ENCODE assay signal across 7 cellular contexts in genomic region chr1:220253290-220253689, GRCh38. TPM values are rescaled to one million over a fixed set of nuclear protein-coding genes. Genes with fewer than 3 reads are reported as not detected.
DNase-seq lines count a peak whose midpoint lies in the region; ATAC-seq, FAIRE-seq and TF ChIP-seq lines count a peak whose summit lies in the region.
"Not testable (repeated sequence)": the region's sequence is repeated elsewhere in the genome, so short reads cannot be mapped to it uniquely, and the experiment has no call there.

No MANE protein-coding gene starts in this region.

- H3K4me1 ChIP-seq in mucosa of descending colon (ENCODE audit: low read depth) = not testable (repeated sequence)

- peaks cover 19% of the 10 kb centered on the region for H3K9me3 ChIP-seq in mucosa of descending colon

- not testable (repeated sequence) for H3K27ac Mint-ChIP-seq in effector memory CD8-positive, alpha-beta T cell

- not testable (repeated sequence) for DNase-seq in GM12891 (ENCODE audit: insufficient read length, low spot score); activated T-cell treated with anti-CD3 and anti-CD28 coated beads, Interleukin-2, amount 50 U/mL, for 4 hours; effector memory CD8-positive, alpha-beta T cell; left cardiac atrium; mucosa of descending colon; sciatic nerve (ENCODE audit: low spot score)

- not testable (repeated sequence) for TF ChIP-seq CTCF in mucosa of descending colon (IDR thresholded peaks at IDR 0.05)

- peaks cover 64% of the 10 kb centered on the region for H3K36me3 Mint-ChIP-seq in activated T-cell treated with anti-CD3 and anti-CD28 coated beads, Interleukin-2, amount 50 U/mL, for 4 hours (ENCODE audit: insufficient read depth)
- peaks cover 15% of the 10 kb centered on the region for H3K36me3 Mint-ChIP-seq in effector memory CD8-positive, alpha-beta T cell (ENCODE audit: insufficient read depth)

- not testable (repeated sequence) for H3K4me3 Mint-ChIP-seq in activated T-cell treated with anti-CD3 and anti-CD28 coated beads, Interleukin-2, amount 50 U/mL, for 4 hours; effector memory CD8-positive, alpha-beta T cell

- H3K36me3 ChIP-seq in mucosa of descending colon (ENCODE audit: low read depth) = not testable (repeated sequence)

- H3K9me3 Mint-ChIP-seq in activated T-cell treated with anti-CD3 and anti-CD28 coated beads, Interleukin-2, amount 50 U/mL, for 4 hours = peaks cover 40% of the 10 kb centered on the region
- H3K9me3 Mint-ChIP-seq in effector memory CD8-positive, alpha-beta T cell = peaks cover 0 to 16% of the 10 kb centered on the region in 2 donors

- not testable (repeated sequence) for H3K4me3 ChIP-seq in mucosa of descending colon

- H3K27me3 Mint-ChIP-seq in activated T-cell treated with anti-CD3 and anti-CD28 coated beads, Interleukin-2, amount 50 U/mL, for 4 hours (ENCODE audit: low read depth); effector memory CD8-positive, alpha-beta T cell: not testable (repeated sequence)

- peaks cover 34% of the 10 kb centered on the region for H3K4me1 Mint-ChIP-seq in activated T-cell treated with anti-CD3 and anti-CD28 coated beads, Interleukin-2, amount 50 U/mL, for 4 hours (ENCODE audit: low read depth)
- H3K4me1 Mint-ChIP-seq in effector memory CD8-positive, alpha-beta T cell (ENCODE audit: low read depth in 2 of 2) = peaks cover 24 to 46% of the 10 kb centered on the region in 2 donors

- intact Hi-C loops in left cardiac atrium (cut with DNase I); mucosa of descending colon (cut with DNase I, micrococcal nuclease); sciatic nerve (cut with DNase I): not testable (repeated sequence)

- FAIRE-seq in GM12891 (lab: Jason Lieb, UNC) = peak; percentile 75

- ATAC-seq in SK-N-SH treated with all-trans-retinoic acid at 6 μM for 48 hours = peak; percentile 64; the same call in 2 of the 3 replicates
- ATAC-seq in activated T-cell treated with anti-CD3 and anti-CD28 coated beads, Interleukin-2, amount 50 U/mL, for 4 hours = peak; percentile 84 to 88
- ATAC-seq in effector memory CD8-positive, alpha-beta T cell (replicated peaks) = peak; percentile 100
- peak; percentile 79 to 81 for ATAC-seq in left cardiac atrium
- ATAC-seq in mucosa of descending colon = peak; percentile 78
- ATAC-seq in sciatic nerve = peak; percentile 83

- TF ChIP-seq POLR2A in GM12891 (IDR thresholded peaks at IDR 0.05; ENCODE audit: low read depth, low read length) = not testable (repeated sequence)

RNA-seq across cellular contexts. Expression of gene RAB3GAP2, which starts 19.0 kb away (rescaled TPM):
- polyA plus RNA-seq in GM12891 (2012; ENCODE audit: low read depth, missing spikeins) = 14.1 TPM
- total RNA-seq in activated T-cell treated with anti-CD3 and anti-CD28 coated beads, Interleukin-2, amount 50 U/mL, for 4 hours = 10 to 100 TPM; 34.9 to 37.2 (median 36.1) TPM
- total RNA-seq in left cardiac atrium (10 to 100 TPM; 22.2 to 30.1 TPM), mucosa of descending colon (10 to 100 TPM; 27.9 to 35.0 (median 31.1) TPM), sciatic nerve (49.2 TPM)
